1 cellular context compared by ENCODE assay signal in genomic region chr2:74146929-74147728, GRCh38.
TF ChIP-seq lines count a peak whose summit lies in the region.

No MANE protein-coding gene starts in this region.

TF ChIP-seq in GM12878, 131 proteins besides CTCF, POLR2A, EP300 and RAD21:
- TF ChIP-seq ASH2L (IDR thresholded peaks at IDR 0.05; ENCODE audit: borderline replicate concordance, low read depth) = peak; percentile 57; the same call in 1 of the 2 replicates
- peak; percentile 57; the same call in 1 of the 2 replicates for TF ChIP-seq E2F4 (IDR thresholded peaks at IDR 0.05; ENCODE audit: low read depth, low read length)
- TF ChIP-seq WRNIP1 (IDR thresholded peaks at IDR 0.05; ENCODE audit: borderline replicate concordance, low read depth, low read length) = no peak
- TF ChIP-seq, protein P1, sequence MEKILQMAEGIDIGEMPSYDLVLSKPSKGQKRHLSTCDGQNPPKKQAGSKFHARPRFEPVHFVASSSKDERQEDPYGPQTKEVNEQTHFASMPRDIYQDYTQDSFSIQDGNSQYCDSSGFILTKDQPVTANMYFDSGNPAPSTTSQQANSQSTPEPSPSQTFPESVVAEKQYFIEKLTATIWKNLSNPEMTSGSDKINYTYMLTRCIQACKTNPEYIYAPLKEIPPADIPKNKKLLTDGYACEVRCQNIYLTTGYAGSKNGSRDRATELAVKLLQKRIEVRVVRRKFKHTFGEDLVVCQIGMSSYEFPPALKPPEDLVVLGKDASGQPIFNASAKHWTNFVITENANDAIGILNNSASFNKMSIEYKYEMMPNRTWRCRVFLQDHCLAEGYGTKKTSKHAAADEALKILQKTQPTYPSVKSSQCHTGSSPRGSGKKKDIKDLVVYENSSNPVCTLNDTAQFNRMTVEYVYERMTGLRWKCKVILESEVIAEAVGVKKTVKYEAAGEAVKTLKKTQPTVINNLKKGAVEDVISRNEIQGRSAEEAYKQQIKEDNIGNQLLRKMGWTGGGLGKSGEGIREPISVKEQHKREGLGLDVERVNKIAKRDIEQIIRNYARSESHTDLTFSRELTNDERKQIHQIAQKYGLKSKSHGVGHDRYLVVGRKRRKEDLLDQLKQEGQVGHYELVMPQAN (conservative IDR thresholded peaks at IDR 0.05) = peak; percentile 93; the same call in 1 of the 2 replicates
- TF ChIP-seq SIN3A (IDR thresholded peaks at IDR 0.05; ENCODE audit: low read depth, low read length) = peak; percentile 59; the same call in 1 of the 2 replicates
- 0 out of 2 replicates have a peak, but pooled peaks have one; percentile 9 for TF ChIP-seq CBX5 (IDR thresholded peaks at IDR 0.05; ENCODE audit: low read depth)
- no peak for TF ChIP-seq ZNF622 (IDR thresholded peaks at IDR 0.05)
- no peak for TF ChIP-seq STAT1 (conservative IDR thresholded peaks at IDR 0.05)
- no peak for TF ChIP-seq CEBPB (IDR thresholded peaks at IDR 0.05; ENCODE audit: borderline replicate concordance in 1 of 2, low read depth in 2 of 2, low read length in 2 of 2)
- no peak for TF ChIP-seq NRF1 (conservative IDR thresholded peaks at IDR 0.05; ENCODE audit: low read depth, low read length)
- no peak for TF ChIP-seq IKZF2 (IDR thresholded peaks at IDR 0.05)
